31 cellular contexts compared by ENCODE assay signal in genomic region chr1:243580984-243581383, GRCh38.
"Had no signal": no experiment of that assay in that cellular context is flagged by ENCODE, and none has a peak within 500 bp of the region (broad histone marks: within the 10 kb centered on the region; RNA-seq: fewer than 3 reads in every experiment).

No MANE protein-coding gene starts in this region.

- DNase-seq: hippocampal formation; left colon; left ventricle myocardium inferior; mesendoderm; naive B cell; natural killer cell; nephron progenitor cell; occipital lobe; ovary; right lobe of liver; stimulated activated CD4-positive, alpha-beta T cell treated with anti-CD3 and anti-CD28 coated beads, Interleukin-1b, Interleukin-23, amount 100 ng/mL, for 48 hours; stimulated activated CD4-positive, alpha-beta T cell treated with anti-CD3 and anti-CD28 coated beads, Interleukin-2, amount 100 ng/mL, for 48 hours; stimulated activated CD4-positive, alpha-beta T cell treated with anti-CD3 and anti-CD28 coated beads, Interleukin-4, amount 100 ng/mL, for 4 hours; stimulated activated CD8-positive, alpha-beta memory T cell treated with anti-CD3 and anti-CD28 coated beads, Interleukin-4, amount 100 ng/mL, for 48 hours; stimulated activated naive CD4-positive, alpha-beta T cell treated with Interleukin-2 at 50 U/mL for 16 hours; stimulated activated naive CD8-positive, alpha-beta T cell treated with anti-CD3 and anti-CD28 coated beads, Interleukin-15, amount 100 ng/mL, for 72 hours; substantia nigra; testis; thyroid gland; transverse colon; upper lobe of right lung had no signal

- H3K4me1 ChIP-seq: left ventricle myocardium inferior, neural progenitor cell, right atrium auricular region, right lobe of liver, testis, thyroid gland, transverse colon, upper lobe of right lung had no signal

- H3K4me3 ChIP-seq: left ventricle myocardium inferior, lung, neural progenitor cell, ovary, right atrium auricular region, right lobe of liver, smooth muscle cell, testis, thyroid gland, transverse colon, upper lobe of right lung had no signal

- H3K27me3 ChIP-seq: neural progenitor cell, neutrophil, ovary, right atrium auricular region, right lobe of liver, testis, thyroid gland, transverse colon, upper lobe of right lung had no signal

- H3K4me1 Mint-ChIP-seq: mesothelial cell of epicardium; nephron progenitor cell; neural progenitor cell; stimulated activated naive CD8-positive, alpha-beta T cell treated with anti-CD3 and anti-CD28 coated beads, Interleukin-15, amount 100 ng/mL, for 72 hours had no signal

- H3K27ac ChIP-seq: left ventricle myocardium inferior, neural progenitor cell, neutrophil, ovary, right atrium auricular region, right lobe of liver, testis, thyroid gland, transverse colon, upper lobe of right lung had no signal

- H3K4me3 Mint-ChIP-seq: mesothelial cell of epicardium; naive B cell; natural killer cell; nephron progenitor cell; neural progenitor cell; stimulated activated memory B cell treated with anti-CD40 and anti-IgM and Interleukin-4, amounts not matched to agents 10 μg/mL and 1 μg/mL and 100 μg/mL, for 72 hours; stimulated activated naive CD8-positive, alpha-beta T cell treated with anti-CD3 and anti-CD28 coated beads, Interleukin-15, amount 100 ng/mL, for 72 hours had no signal

- H3K9me3 ChIP-seq: neutrophil, ovary, testis, thyroid gland had no signal

- H3K4me2 ChIP-seq: neural progenitor cell, smooth muscle cell had no signal

- ATAC-seq: left colon; natural killer cell; stimulated activated memory B cell treated with anti-CD40 and anti-IgM and Interleukin-4, amounts not matched to agents 10 μg/mL and 1 μg/mL and 100 μg/mL, for 72 hours; stimulated activated naive CD8-positive, alpha-beta T cell treated with anti-CD3 and anti-CD28 coated beads, Interleukin-15, amount 100 ng/mL, for 72 hours had no signal

- H3K9ac ChIP-seq: neural progenitor cell had no signal

- H2AFZ ChIP-seq: neural progenitor cell had no signal

- H3K27me3 Mint-ChIP-seq: naive B cell; progenitor cell of endocrine pancreas; stimulated activated memory B cell treated with anti-CD40 and anti-IgM and Interleukin-4, amounts not matched to agents 10 μg/mL and 1 μg/mL and 100 μg/mL, for 72 hours; stimulated activated naive CD8-positive, alpha-beta T cell treated with anti-CD3 and anti-CD28 coated beads, Interleukin-15, amount 100 ng/mL, for 72 hours had no signal

- FAIRE-seq: keratinocyte, urothelium cell line had no signal

- H3K27ac Mint-ChIP-seq: mesothelial cell of epicardium; naive B cell; natural killer cell; nephron progenitor cell; neural progenitor cell; progenitor cell of endocrine pancreas; stimulated activated memory B cell treated with anti-CD40 and anti-IgM and Interleukin-4, amounts not matched to agents 10 μg/mL and 1 μg/mL and 100 μg/mL, for 72 hours had no signal

- H3K36me3 ChIP-seq: neural progenitor cell, neutrophil, ovary, right atrium auricular region, right lobe of liver, thyroid gland, transverse colon, upper lobe of right lung had no signal
